2 cellular contexts compared by ENCODE assay signal in the genomic region with DNA sequence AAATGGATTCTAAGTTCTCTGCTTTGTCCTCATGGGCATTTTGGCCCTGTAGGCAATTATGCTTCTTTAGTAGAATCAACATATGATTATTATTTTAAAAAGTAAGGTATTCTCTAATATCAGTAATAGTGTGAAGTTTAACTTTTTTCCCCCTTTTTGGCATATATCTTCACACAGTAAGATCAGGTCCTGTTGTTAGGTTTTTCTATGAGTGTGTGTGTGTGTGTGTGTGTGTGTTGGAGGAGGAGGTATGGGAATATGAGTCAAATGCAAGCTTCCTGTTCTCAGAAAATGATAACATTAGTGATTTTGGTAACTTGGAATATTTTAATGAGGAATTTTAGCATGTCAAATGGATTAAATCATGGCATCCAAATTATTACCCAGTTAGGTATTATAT.
TF ChIP-seq lines count a peak whose summit lies in the region.

No MANE protein-coding gene starts in this region.

TF ChIP-seq in GM23338, 12 proteins besides CTCF, POLR2A, EP300 and RAD21 (continued from another document):
- TF ChIP-seq, protein P1, sequence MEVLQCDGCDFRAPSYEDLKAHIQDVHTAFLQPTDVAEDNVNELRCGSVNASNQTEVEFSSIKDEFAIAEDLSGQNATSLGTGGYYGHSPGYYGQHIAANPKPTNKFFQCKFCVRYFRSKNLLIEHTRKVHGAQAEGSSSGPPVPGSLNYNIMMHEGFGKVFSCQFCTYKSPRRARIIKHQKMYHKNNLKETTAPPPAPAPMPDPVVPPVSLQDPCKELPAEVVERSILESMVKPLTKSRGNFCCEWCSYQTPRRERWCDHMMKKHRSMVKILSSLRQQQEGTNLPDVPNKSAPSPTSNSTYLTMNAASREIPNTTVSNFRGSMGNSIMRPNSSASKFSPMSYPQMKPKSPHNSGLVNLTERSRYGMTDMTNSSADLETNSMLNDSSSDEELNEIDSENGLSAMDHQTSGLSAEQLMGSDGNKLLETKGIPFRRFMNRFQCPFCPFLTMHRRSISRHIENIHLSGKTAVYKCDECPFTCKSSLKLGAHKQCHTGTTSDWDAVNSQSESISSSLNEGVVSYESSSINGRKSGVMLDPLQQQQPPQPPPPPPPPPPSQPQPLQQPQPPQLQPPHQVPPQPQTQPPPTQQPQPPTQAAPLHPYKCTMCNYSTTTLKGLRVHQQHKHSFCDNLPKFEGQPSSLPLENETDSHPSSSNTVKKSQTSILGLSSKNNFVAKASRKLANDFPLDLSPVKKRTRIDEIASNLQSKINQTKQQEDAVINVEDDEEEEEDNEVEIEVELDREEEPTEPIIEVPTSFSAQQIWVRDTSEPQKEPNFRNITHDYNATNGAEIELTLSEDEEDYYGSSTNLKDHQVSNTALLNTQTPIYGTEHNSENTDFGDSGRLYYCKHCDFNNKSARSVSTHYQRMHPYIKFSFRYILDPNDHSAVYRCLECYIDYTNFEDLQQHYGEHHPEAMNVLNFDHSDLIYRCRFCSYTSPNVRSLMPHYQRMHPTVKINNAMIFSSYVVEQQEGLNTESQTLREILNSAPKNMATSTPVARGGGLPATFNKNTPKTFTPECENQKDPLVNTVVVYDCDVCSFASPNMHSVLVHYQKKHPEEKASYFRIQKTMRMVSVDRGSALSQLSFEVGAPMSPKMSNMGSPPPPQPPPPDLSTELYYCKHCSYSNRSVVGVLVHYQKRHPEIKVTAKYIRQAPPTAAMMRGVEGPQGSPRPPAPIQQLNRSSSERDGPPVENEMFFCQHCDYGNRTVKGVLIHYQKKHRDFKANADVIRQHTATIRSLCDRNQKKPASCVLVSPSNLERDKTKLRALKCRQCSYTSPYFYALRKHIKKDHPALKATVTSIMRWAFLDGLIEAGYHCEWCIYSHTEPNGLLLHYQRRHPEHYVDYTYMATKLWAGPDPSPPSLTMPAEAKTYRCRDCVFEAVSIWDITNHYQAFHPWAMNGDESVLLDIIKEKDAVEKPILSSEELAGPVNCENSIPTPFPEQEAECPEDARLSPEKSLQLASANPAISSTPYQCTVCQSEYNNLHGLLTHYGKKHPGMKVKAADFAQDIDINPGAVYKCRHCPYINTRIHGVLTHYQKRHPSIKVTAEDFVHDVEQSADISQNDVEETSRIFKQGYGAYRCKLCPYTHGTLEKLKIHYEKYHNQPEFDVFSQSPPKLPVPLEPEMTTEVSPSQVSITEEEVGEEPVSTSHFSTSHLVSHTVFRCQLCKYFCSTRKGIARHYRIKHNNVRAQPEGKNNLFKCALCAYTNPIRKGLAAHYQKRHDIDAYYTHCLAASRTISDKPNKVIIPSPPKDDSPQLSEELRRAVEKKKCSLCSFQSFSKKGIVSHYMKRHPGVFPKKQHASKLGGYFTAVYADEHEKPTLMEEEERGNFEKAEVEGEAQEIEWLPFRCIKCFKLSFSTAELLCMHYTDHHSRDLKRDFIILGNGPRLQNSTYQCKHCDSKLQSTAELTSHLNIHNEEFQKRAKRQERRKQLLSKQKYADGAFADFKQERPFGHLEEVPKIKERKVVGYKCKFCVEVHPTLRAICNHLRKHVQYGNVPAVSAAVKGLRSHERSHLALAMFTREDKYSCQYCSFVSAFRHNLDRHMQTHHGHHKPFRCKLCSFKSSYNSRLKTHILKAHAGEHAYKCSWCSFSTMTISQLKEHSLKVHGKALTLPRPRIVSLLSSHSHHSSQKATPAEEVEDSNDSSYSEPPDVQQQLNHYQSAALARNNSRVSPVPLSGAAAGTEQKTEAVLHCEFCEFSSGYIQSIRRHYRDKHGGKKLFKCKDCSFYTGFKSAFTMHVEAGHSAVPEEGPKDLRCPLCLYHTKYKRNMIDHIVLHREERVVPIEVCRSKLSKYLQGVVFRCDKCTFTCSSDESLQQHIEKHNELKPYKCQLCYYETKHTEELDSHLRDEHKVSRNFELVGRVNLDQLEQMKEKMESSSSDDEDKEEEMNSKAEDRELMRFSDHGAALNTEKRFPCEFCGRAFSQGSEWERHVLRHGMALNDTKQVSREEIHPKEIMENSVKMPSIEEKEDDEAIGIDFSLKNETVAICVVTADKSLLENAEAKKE (CRISPR knock-in tag; IDR thresholded peaks at IDR 0.05): no peak
- TF ChIP-seq STAT1 (IDR thresholded peaks at IDR 0.05; ENCODE audit: unreplicated experiment) (no peak), CREB1 (CRISPR knock-in tag; IDR thresholded peaks at IDR 0.05; ENCODE audit: low read depth) (no peak), ZNF114 (CRISPR knock-in tag; IDR thresholded peaks at IDR 0.05) (no peak)
- TF ChIP-seq, protein P2, sequence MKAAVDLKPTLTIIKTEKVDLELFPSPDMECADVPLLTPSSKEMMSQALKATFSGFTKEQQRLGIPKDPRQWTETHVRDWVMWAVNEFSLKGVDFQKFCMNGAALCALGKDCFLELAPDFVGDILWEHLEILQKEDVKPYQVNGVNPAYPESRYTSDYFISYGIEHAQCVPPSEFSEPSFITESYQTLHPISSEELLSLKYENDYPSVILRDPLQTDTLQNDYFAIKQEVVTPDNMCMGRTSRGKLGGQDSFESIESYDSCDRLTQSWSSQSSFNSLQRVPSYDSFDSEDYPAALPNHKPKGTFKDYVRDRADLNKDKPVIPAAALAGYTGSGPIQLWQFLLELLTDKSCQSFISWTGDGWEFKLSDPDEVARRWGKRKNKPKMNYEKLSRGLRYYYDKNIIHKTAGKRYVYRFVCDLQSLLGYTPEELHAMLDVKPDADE (IDR thresholded peaks at IDR 0.05): no peak

TF ChIP-seq in SK-N-SH, 30 proteins besides CTCF, POLR2A, EP300 and RAD21 (continued from another document):
- TF ChIP-seq MXI1 (IDR thresholded peaks at IDR 0.05; ENCODE audit: low read depth, low read length) (no peak), GATA2 (CRISPR knock-in tag; IDR thresholded peaks at IDR 0.05) (no peak), TEAD4 (IDR thresholded peaks at IDR 0.05; ENCODE audit: borderline replicate concordance, insufficient read depth) (0 out of 2 replicates have a peak, but pooled peaks have one; percentile 16), NFIC (IDR thresholded peaks at IDR 0.05; ENCODE audit: borderline replicate concordance) (no peak), JUND (IDR thresholded peaks at IDR 0.05) (0 out of 2 replicates have a peak, but pooled peaks have one; percentile 14), YY1 (IDR thresholded peaks at IDR 0.05; ENCODE audit: low read depth) (no peak), MEF2A (IDR thresholded peaks at IDR 0.05; ENCODE audit: borderline replicate concordance, low read depth) (no peak), FOXM1 (IDR thresholded peaks at IDR 0.05; ENCODE audit: low read depth) (no peak)
- TF ChIP-seq, protein P3, sequence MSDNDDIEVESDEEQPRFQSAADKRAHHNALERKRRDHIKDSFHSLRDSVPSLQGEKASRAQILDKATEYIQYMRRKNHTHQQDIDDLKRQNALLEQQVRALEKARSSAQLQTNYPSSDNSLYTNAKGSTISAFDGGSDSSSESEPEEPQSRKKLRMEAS (IDR thresholded peaks at IDR 0.05; ENCODE audit: low read depth): no peak
- TF ChIP-seq, protein P4, sequence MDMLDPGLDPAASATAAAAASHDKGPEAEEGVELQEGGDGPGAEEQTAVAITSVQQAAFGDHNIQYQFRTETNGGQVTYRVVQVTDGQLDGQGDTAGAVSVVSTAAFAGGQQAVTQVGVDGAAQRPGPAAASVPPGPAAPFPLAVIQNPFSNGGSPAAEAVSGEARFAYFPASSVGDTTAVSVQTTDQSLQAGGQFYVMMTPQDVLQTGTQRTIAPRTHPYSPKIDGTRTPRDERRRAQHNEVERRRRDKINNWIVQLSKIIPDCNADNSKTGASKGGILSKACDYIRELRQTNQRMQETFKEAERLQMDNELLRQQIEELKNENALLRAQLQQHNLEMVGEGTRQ (IDR thresholded peaks at IDR 0.05; ENCODE audit: borderline replicate concordance, low read depth, low read length): no peak
